ENCODE assay signal across 24 cellular contexts in the genomic region with DNA sequence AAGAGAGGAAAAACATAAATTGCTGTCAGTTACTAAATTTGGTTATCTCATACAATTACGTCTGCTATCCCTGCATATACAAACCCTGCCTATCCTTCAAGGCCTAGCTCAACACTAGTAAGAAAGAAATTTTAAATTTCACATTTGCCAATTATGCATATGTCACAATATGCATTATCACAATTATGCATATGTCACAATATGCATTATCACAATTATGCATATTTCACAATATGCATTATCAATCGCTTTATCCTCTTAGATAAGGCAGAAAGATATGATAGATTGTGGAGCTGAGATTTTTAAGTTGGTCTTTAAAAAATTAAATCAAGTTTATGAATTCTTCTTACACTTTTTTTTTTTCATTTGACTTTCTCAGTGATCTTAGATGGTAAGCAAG.
A peak's percentile ranks its signal among the peaks of the same experiment; 100 is the strongest.
DNase-seq lines count a peak whose midpoint lies in the region; ATAC-seq, FAIRE-seq and TF ChIP-seq lines count a peak whose summit lies in the region.
"Had no signal": no experiment of that assay in that cellular context is flagged by ENCODE, and none has a peak within 500 bp of the region (broad histone marks: within the 10 kb centered on the region; RNA-seq: fewer than 3 reads in every experiment).

No MANE protein-coding gene starts in this region.

- no peaks in the 10 kb centered on the region for H3K4me1 ChIP-seq in K562 (replicated peaks in 1 of 2; ENCODE audit: control insufficient read depth in 2 of 2, insufficient read depth in 2 of 2, low read length in 2 of 2)
- H3K4me1 ChIP-seq: BLaER1 treated with 17β-estradiol and CSF1 and Interleukin-3, amounts not matched to agents 10 nM and 100 nM had no signal

- TF ChIP-seq EP300 in K562 (IDR thresholded peaks at IDR 0.05; ENCODE audit: low read length), result no peak

- CTCF ChIA-PET in K562 (lab: Yijun Ruan, JAX; ENCODE audit: low intra/inter-chr PET ratio), result no interaction called here

- no peak overlapping the region for H3K4me2 ChIP-seq in K562 (ENCODE audit: insufficient read depth, low read length)
- H3K4me2 ChIP-seq: BLaER1 treated with 17β-estradiol and CSF1 and Interleukin-3, amounts not matched to agents 10 nM and 100 nM had no signal

- BruUV-seq in K562 (replicated peaks; lab: Mats Ljungman, UMichigan), result no TSS peak

- H3K4me3 ChIP-seq in K562, result no peak overlapping the region
- H3K4me3 ChIP-seq in MG63, result no peak overlapping the region
- H3K4me3 ChIP-seq: BLaER1 treated with 17β-estradiol and CSF1 and Interleukin-3, amounts not matched to agents 10 nM and 100 nM; GM12878 had no signal

- H3K9me3 ChIP-seq in K562 (replicated peaks; ENCODE audit: control insufficient read depth, insufficient read depth, low read depth, low read length), result no peaks in the 10 kb centered on the region
- no peaks in the 10 kb centered on the region for H3K9me3 ChIP-seq in MG63
- H3K9me3 ChIP-seq: BLaER1 treated with 17β-estradiol and CSF1 and Interleukin-3, amounts not matched to agents 10 nM and 100 nM had no signal

- no peak for TF ChIP-seq POLR2A in K562 (conservative IDR thresholded peaks at IDR 0.05)

- DNase-seq in NOMO-1 treated with DMSO at 0.1 percent for 48 hours (lab: John Stamatoyannopoulos, UW; ENCODE audit: unreplicated experiment) (peak; percentile 54), NOMO-1 treated with dmso at 0.1 percent for 144 hours (lab: John Stamatoyannopoulos, UW; ENCODE audit: unreplicated experiment) (no peak), GM19239 (ENCODE audit: insufficient read length, low spot score) (no peak), K562 (ENCODE audit: extremely low read depth in 1 of 4, low spot score in 3 of 4) (no peak), MG63 (no peak), COR-L47 (lab: John Stamatoyannopoulos, UW) (no peak)
- DNase-seq: AML-193; CD4-positive, alpha-beta T cell; CD8-positive, alpha-beta T cell; DMS 273 treated with DMSO at 0.1 percent for 48 hours; DMS153; DMS53; DMS79; DND-41; EL; GDM1 had no signal

- no peak for TF ChIP-seq RAD21 in K562 (CRISPR knock-in tag; conservative IDR thresholded peaks at IDR 0.05 in 1 of 2, IDR thresholded peaks at IDR 0.05 in 1 of 2)

- no peaks in the 10 kb centered on the region for H3K27me3 ChIP-seq in K562 (ENCODE audit: control insufficient read depth in 2 of 2, insufficient read depth in 2 of 2, low read length in 2 of 2)
- no peaks in the 10 kb centered on the region for H3K27me3 ChIP-seq in MG63
- H3K27me3 ChIP-seq: BLaER1 treated with 17β-estradiol and CSF1 and Interleukin-3, amounts not matched to agents 10 nM and 100 nM had no signal

- POLR2A ChIA-PET in K562 (lab: Yijun Ruan, JAX), result interaction anchor here (0.7 to 1.1 kb wide), 2 partner anchors 12 to 97 kb away, joined by 3 read pairs; no protein-coding TSS in a partner anchor

- TF ChIP-seq CTCF in K562 (IDR thresholded peaks at IDR 0.05 in 2 of 3, conservative IDR thresholded peaks at IDR 0.05 in 1 of 3; ENCODE audit: insufficient read depth in 2 of 3, low read depth in 1 of 3, low read length in 3 of 3), result no peak

- no peak overlapping the region for H3K9ac ChIP-seq in K562 (ENCODE audit: insufficient read depth in 1 of 2, low read depth in 2 of 2, low read length in 2 of 2)
- H3K9ac ChIP-seq: BLaER1 treated with 17β-estradiol and CSF1 and Interleukin-3, amounts not matched to agents 10 nM and 100 nM had no signal

- H2AFZ ChIP-seq in K562 (ENCODE audit: low read depth, low read length), result no peak overlapping the region

- no peak overlapping the region for H3K27ac ChIP-seq in K562 (ENCODE audit: extremely low read depth, low read depth, low read length)
- H3K27ac ChIP-seq: 22Rv1; BLaER1 treated with 17β-estradiol and CSF1 and Interleukin-3, amounts not matched to agents 10 nM and 100 nM; C4-2B had no signal

- intact Hi-C loops in K562 (cut with micrococcal nuclease), result no loop called here

- H4K20me1 ChIP-seq in K562 (replicated peaks; ENCODE audit: control insufficient read depth, insufficient read depth, low read length), result no peaks in the 10 kb centered on the region
- H4K20me1 ChIP-seq: BLaER1 treated with 17β-estradiol and CSF1 and Interleukin-3, amounts not matched to agents 10 nM and 100 nM had no signal

- 26% methylated on average over 2 of the region's 2 CpGs for WGBS in K562 (ENCODE audit: insufficient coverage, low coverage, missing lambda C conversion rate)

- H3K36me3 ChIP-seq in K562 (ENCODE audit: control insufficient read depth, insufficient read depth, low read length), result no peaks in the 10 kb centered on the region
- no peaks in the 10 kb centered on the region for H3K36me3 ChIP-seq in MG63
- H3K36me3 ChIP-seq: BLaER1 treated with 17β-estradiol and CSF1 and Interleukin-3, amounts not matched to agents 10 nM and 100 nM had no signal

- ATAC-seq in K562 (no peak), HG03159 (IDR thresholded peaks at IDR 0.05; ENCODE audit: unreplicated experiment) (no peak)
- ATAC-seq: CD8-positive, alpha-beta T cell; GM12878 had no signal

- no peaks in the 10 kb centered on the region for H3K79me2 ChIP-seq in K562 (ENCODE audit: control insufficient read depth, insufficient read depth, low read length)

- H3K9me1 ChIP-seq in K562 (ENCODE audit: control insufficient read depth, insufficient read depth, low read length), result no peaks in the 10 kb centered on the region

- in situ Hi-C loops in K562 (cut with MboI), result no loop called here

- FAIRE-seq in A204.1 (lab: Jason Lieb, UNC), result peak; percentile 19
- peak; percentile 39 for FAIRE-seq in GM19239 (lab: Jason Lieb, UNC)
- FAIRE-seq in K562 (lab: Jason Lieb, UNC), result no peak
- FAIRE-seq: GM12878, GM12892, GM18507 had no signal

TF ChIP-seq in K562, 482 proteins besides CTCF, POLR2A, EP300 and RAD21:
- peak; percentile 79 for TF ChIP-seq CEBPB (tag; IDR thresholded peaks at IDR 0.05)
- TF ChIP-seq MED1 (CRISPR knock-in tag; IDR thresholded peaks at IDR 0.05; ENCODE audit: borderline replicate concordance), result no peak
- TF ChIP-seq, protein P1, sequence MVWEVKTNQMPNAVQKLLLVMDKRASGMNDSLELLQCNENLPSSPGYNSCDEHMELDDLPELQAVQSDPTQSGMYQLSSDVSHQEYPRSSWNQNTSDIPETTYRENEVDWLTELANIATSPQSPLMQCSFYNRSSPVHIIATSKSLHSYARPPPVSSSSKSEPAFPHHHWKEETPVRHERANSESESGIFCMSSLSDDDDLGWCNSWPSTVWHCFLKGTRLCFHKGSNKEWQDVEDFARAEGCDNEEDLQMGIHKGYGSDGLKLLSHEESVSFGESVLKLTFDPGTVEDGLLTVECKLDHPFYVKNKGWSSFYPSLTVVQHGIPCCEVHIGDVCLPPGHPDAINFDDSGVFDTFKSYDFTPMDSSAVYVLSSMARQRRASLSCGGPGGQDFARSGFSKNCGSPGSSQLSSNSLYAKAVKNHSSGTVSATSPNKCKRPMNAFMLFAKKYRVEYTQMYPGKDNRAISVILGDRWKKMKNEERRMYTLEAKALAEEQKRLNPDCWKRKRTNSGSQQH (CRISPR knock-in tag; IDR thresholded peaks at IDR 0.05), result no peak
- TF ChIP-seq RERE (CRISPR knock-in tag; IDR thresholded peaks at IDR 0.05; ENCODE audit: borderline replicate concordance), result no peak
